In genomic region chr14:54374117-54374884, GRCh38 we compare ENCODE assay signal across 26 cellular contexts. TPM values are rescaled to one million over a fixed set of nuclear protein-coding genes. Genes with fewer than 3 reads are reported as not detected.
DNase-seq lines count a peak whose midpoint lies in the region; ATAC-seq and TF ChIP-seq lines count a peak whose summit lies in the region.
"Had no signal": no experiment of that assay in that cellular context is flagged by ENCODE, and none has a peak within 500 bp of the region (broad histone marks: within the 10 kb centered on the region; RNA-seq: fewer than 3 reads in every experiment).

No MANE protein-coding gene starts in this region.

- no peak overlapping the region for H2BK20ac ChIP-seq in IMR-90 (ENCODE audit: low read depth, low read length)

- H2BK15ac ChIP-seq in IMR-90 (ENCODE audit: low read depth, low read length) = no peak overlapping the region

- H3K9ac ChIP-seq in IMR-90 (ENCODE audit: low read depth, low read length) = no peak overlapping the region
- H3K9ac ChIP-seq: BLaER1 treated with 17β-estradiol and CSF1 and Interleukin-3, amounts not matched to agents 10 nM and 100 nM had no signal

- ATAC-seq in IMR-90 (ENCODE audit: low read depth) = peak; percentile 79
- peak; percentile 61 for ATAC-seq in left colon
- no peak for ATAC-seq in body of pancreas
- ATAC-seq: activated T-cell treated with anti-CD3 and anti-CD28 coated beads, Interleukin-2, amount 50 U/mL, for 72 hours; T-helper 17 cell; upper lobe of right lung had no signal

- no peak overlapping the region for H4K91ac ChIP-seq in IMR-90 (ENCODE audit: insufficient read depth, low read depth, low read length)

- no peak overlapping the region for H3K56ac ChIP-seq in IMR-90 (ENCODE audit: extremely low read depth, insufficient read depth, low read length)

- no peaks in the 10 kb centered on the region for H3K9me1 ChIP-seq in IMR-90 (ENCODE audit: insufficient read depth, low read length)

- in situ Hi-C loops in IMR-90 (cut with MboI; ENCODE audit: low sequenced_read_pairs) (no loop called here), astrocyte of the spinal cord (cut with HindIII; ENCODE audit: low sequenced_read_pairs) (no loop called here)

- no peak overlapping the region for H3K14ac ChIP-seq in IMR-90 (replicated peaks; ENCODE audit: low read depth, low read length)

- WGBS in IMR-90 (ENCODE audit: extremely low coverage in 2 of 2, insufficient read length in 1 of 2), 2 experiments = 36% methylated on average over 2 of the region's 7 CpGs; no CpG with 5 or more reads in 1 of the 2 experiments
- WGBS in body of pancreas, 2 donors = 52 to 56% methylated on average over 7 of the region's 7 CpGs

- H3K36me3 ChIP-seq in IMR-90 (ENCODE audit: control insufficient read depth, insufficient read depth, low read length) (no peaks in the 10 kb centered on the region), WERI-Rb-1 (no peaks in the 10 kb centered on the region), body of pancreas (replicated peaks in 1 of 2; ENCODE audit: insufficient read depth in 1 of 2, low read depth in 2 of 2) (no peaks in the 10 kb centered on the region)
- H3K36me3 ChIP-seq: BLaER1 treated with 17β-estradiol and CSF1 and Interleukin-3, amounts not matched to agents 10 nM and 100 nM; Peyer's patch; upper lobe of right lung had no signal

- H3K4me1 ChIP-seq in IMR-90 (ENCODE audit: control insufficient read depth, insufficient read depth, low read length) = peaks cover 2% of the 10 kb centered on the region; the same call in 1 of the 2 replicates
- no peaks in the 10 kb centered on the region for H3K4me1 ChIP-seq in body of pancreas
- H3K4me1 ChIP-seq: Peyer's patch, upper lobe of right lung had no signal

- BruUV-seq in IMR-90 (replicated peaks; lab: Mats Ljungman, UMichigan) = no TSS peak

- H4K20me1 ChIP-seq in IMR-90 (ENCODE audit: insufficient read depth, low read length) = no peaks in the 10 kb centered on the region
- H4K20me1 ChIP-seq: BLaER1 treated with 17β-estradiol and CSF1 and Interleukin-3, amounts not matched to agents 10 nM and 100 nM had no signal

- POLR2A ChIA-PET in IMR-90 (lab: Charles Lee; ENCODE audit: unreplicated experiment) = no interaction called here

- peaks cover 21% of the 10 kb centered on the region for H3K27me3 ChIP-seq in IMR-90 (ENCODE audit: control insufficient read depth, insufficient read depth, low read length)
- no peaks in the 10 kb centered on the region for H3K27me3 ChIP-seq in WERI-Rb-1 (ENCODE audit: insufficient read depth, low read depth, severe bottlenecking)
- no peaks in the 10 kb centered on the region for H3K27me3 ChIP-seq in body of pancreas
- H3K27me3 ChIP-seq: BLaER1 treated with 17β-estradiol and CSF1 and Interleukin-3, amounts not matched to agents 10 nM and 100 nM; Peyer's patch; upper lobe of right lung had no signal

- no peak overlapping the region for H3K18ac ChIP-seq in IMR-90 (ENCODE audit: low read depth, low read length)

- no peak overlapping the region for H3K4me2 ChIP-seq in IMR-90 (ENCODE audit: low read depth, low read length)
- H3K4me2 ChIP-seq: BLaER1 treated with 17β-estradiol and CSF1 and Interleukin-3, amounts not matched to agents 10 nM and 100 nM had no signal

- TF ChIP-seq POLR2A in IMR-90 (IDR thresholded peaks at IDR 0.05; ENCODE audit: low read depth, low read length) (no peak), body of pancreas (IDR thresholded peaks at IDR 0.05) (no peak)

- TF ChIP-seq RAD21 in IMR-90 (IDR thresholded peaks at IDR 0.05; ENCODE audit: low read length) = no peak

- dilution Hi-C loops in IMR-90 (cut with HindIII; ENCODE audit: low sequenced_read_pairs, unreplicated experiment) = no loop called here

- no peak overlapping the region for H2BK120ac ChIP-seq in IMR-90 (ENCODE audit: low read depth, low read length)

- H3K4me3 ChIP-seq in IMR-90 (ENCODE audit: insufficient read depth, low read depth, low read length) (no peak overlapping the region), astrocyte of the spinal cord (ENCODE audit: low read depth, low read length) (no peak overlapping the region), WERI-Rb-1 (ENCODE audit: low read depth, low read length) (no peak overlapping the region), body of pancreas (no peak overlapping the region)
- H3K4me3 ChIP-seq: BLaER1 treated with 17β-estradiol and CSF1 and Interleukin-3, amounts not matched to agents 10 nM and 100 nM; Peyer's patch; skin epidermis; upper lobe of right lung had no signal

- H2BK5ac ChIP-seq in IMR-90 (ENCODE audit: low read depth, low read length, poor library complexity, severe bottlenecking) = no peak overlapping the region

- no peaks in the 10 kb centered on the region for H3K79me1 ChIP-seq in IMR-90 (ENCODE audit: low read depth in 1 of 2, low read length in 2 of 2)

- CTCF ChIA-PET in IMR-90 (lab: Yijun Ruan, JAX) = no interaction called here

- H3K27ac ChIP-seq in IMR-90 (ENCODE audit: insufficient read depth, low read length) (no peak overlapping the region), WERI-Rb-1 (no peak overlapping the region), body of pancreas (no peak overlapping the region)
- H3K27ac ChIP-seq: BLaER1 treated with 17β-estradiol and CSF1 and Interleukin-3, amounts not matched to agents 10 nM and 100 nM; Peyer's patch; upper lobe of right lung had no signal

- H4K5ac ChIP-seq in IMR-90 (ENCODE audit: low read depth, low read length) = no peak overlapping the region

- peak; percentile 32 for DNase-seq in AG20443 (ENCODE audit: low spot score)
- peak; percentile 53 for DNase-seq in IMR-90
- peak; percentile 40 for DNase-seq in astrocyte of the spinal cord (ENCODE audit: low read depth, low spot score)
- DNase-seq in left colon = no peak
- DNase-seq in WERI-Rb-1 = no peak
- no peak for DNase-seq in activated CD4-positive, alpha-beta T cell treated with anti-CD3 and anti-CD28 coated beads for 4 hours
- no peak for DNase-seq in NOMO-1 (lab: John Stamatoyannopoulos, UW; ENCODE audit: unreplicated experiment in 2 of 2)
- no peak for DNase-seq in body of pancreas
- DNase-seq: activated CD4-positive, alpha-beta T cell treated with anti-CD3 and anti-CD28 coated beads for 48 hours; activated naive CD4-positive, alpha-beta T cell treated with Interleukin-2 at 50 U/mL for 16 hours; activated T-cell treated with anti-CD3 and anti-CD28 coated beads, Interleukin-2, amount 50 U/mL, for 72 hours; amniotic stem cell; central memory CD4-positive, alpha-beta T cell; COR-L47; DMS79; MM.1S; NCI-H1417; NCI-H2107; NCI-H510A; NK-92 treated with Interleukin-12 subunit alpha and Interleukin-12 subunit beta, amount 100 ng/mL, for 24 hours; Peyer's patch; substantia nigra; T-helper 17 cell; upper lobe of right lung had no signal

- H4K8ac ChIP-seq in IMR-90 (ENCODE audit: low read depth in 2 of 2, low read length in 2 of 2) = no peak overlapping the region

- no peak overlapping the region for H2AK5ac ChIP-seq in IMR-90 (ENCODE audit: low read depth, low read length)

- H3K9me3 ChIP-seq in IMR-90 (ENCODE audit: control insufficient read depth, insufficient read depth, low read length) (no peaks in the 10 kb centered on the region; the same call in 1 of the 2 replicates), WERI-Rb-1 (ENCODE audit: severe bottlenecking) (no peaks in the 10 kb centered on the region), body of pancreas (no peaks in the 10 kb centered on the region)
- H3K9me3 ChIP-seq: BLaER1 treated with 17β-estradiol and CSF1 and Interleukin-3, amounts not matched to agents 10 nM and 100 nM; Peyer's patch; upper lobe of right lung had no signal

- H3K4ac ChIP-seq in IMR-90 (ENCODE audit: low read depth, low read length) = no peak overlapping the region

- intact Hi-C loops in IMR-90 (cut with micrococcal nuclease) (no loop called here), left colon (cut with DNase I, micrococcal nuclease) (no loop called here), body of pancreas (cut with DNase I) (no loop called here)

- no peak overlapping the region for H3K23ac ChIP-seq in IMR-90 (ENCODE audit: low read depth, low read length)

- no peak overlapping the region for H2AFZ ChIP-seq in IMR-90 (replicated peaks; ENCODE audit: low read length, poor library complexity)

- TF ChIP-seq CTCF in IMR-90 (conservative IDR thresholded peaks at IDR 0.05; ENCODE audit: low read depth, low read length) = no peak
- TF ChIP-seq CTCF in astrocyte of the spinal cord (IDR thresholded peaks at IDR 0.05; ENCODE audit: low read depth, low read length) = no peak
- TF ChIP-seq CTCF in WERI-Rb-1 (IDR thresholded peaks at IDR 0.05; ENCODE audit: low read depth, low read length) = no peak
- TF ChIP-seq CTCF in body of pancreas (IDR thresholded peaks at IDR 0.05) = no peak

- no peak overlapping the region for H2AK9ac ChIP-seq in IMR-90 (replicated peaks; ENCODE audit: low read depth, low read length, poor library complexity)

TF ChIP-seq in IMR-90, 13 proteins besides CTCF, POLR2A, EP300 and RAD21 (continues in another document):
- TF ChIP-seq, protein P1, sequence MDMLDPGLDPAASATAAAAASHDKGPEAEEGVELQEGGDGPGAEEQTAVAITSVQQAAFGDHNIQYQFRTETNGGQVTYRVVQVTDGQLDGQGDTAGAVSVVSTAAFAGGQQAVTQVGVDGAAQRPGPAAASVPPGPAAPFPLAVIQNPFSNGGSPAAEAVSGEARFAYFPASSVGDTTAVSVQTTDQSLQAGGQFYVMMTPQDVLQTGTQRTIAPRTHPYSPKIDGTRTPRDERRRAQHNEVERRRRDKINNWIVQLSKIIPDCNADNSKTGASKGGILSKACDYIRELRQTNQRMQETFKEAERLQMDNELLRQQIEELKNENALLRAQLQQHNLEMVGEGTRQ (IDR thresholded peaks at IDR 0.05; ENCODE audit: low read depth, low read length) = no peak
- TF ChIP-seq NFE2L2 (IDR thresholded peaks at IDR 0.05; ENCODE audit: low read depth, low read length) = no peak
- no peak for TF ChIP-seq CEBPB (IDR thresholded peaks at IDR 0.05; ENCODE audit: low read depth, low read length)
- TF ChIP-seq MXI1 (IDR thresholded peaks at IDR 0.05; ENCODE audit: borderline replicate concordance, low read depth, low read length) = no peak
- no peak for TF ChIP-seq RFX5 (IDR thresholded peaks at IDR 0.05; ENCODE audit: low read depth, low read length)
- no peak for TF ChIP-seq BHLHE40 (IDR thresholded peaks at IDR 0.05; ENCODE audit: low read depth, low read length)
- no peak for TF ChIP-seq MAZ (IDR thresholded peaks at IDR 0.05; ENCODE audit: borderline replicate concordance, low read depth, low read length)
- no peak for TF ChIP-seq CHD1 (IDR thresholded peaks at IDR 0.05; ENCODE audit: low read depth, low read length)
- TF ChIP-seq SMC3 (IDR thresholded peaks at IDR 0.05; ENCODE audit: low read depth, low read length) = no peak

RNA-seq across cellular contexts. Expression of gene CDKN3, which starts 22.5 kb away (rescaled TPM):
- total RNA-seq in IMR-90 (2012; rRNA removed) = 48.9 and 70.8 TPM in 2 replicates
- 32.9 and 38.9 TPM in 2 replicates for polyA plus RNA-seq in IMR-90 (2012; rRNA removed)
- polyA plus RNA-seq in IMR-90 (2012; cell fraction: cytosol; rRNA removed) = 6.7 and 14.3 TPM in 2 replicates
- polyA plus RNA-seq in IMR-90 (2012; cell fraction: nucleus; rRNA removed; ENCODE audit: low replicate concordance) = 0.98 and 6.9 TPM in 2 replicates
- total RNA-seq in left colon = 10 to 100 TPM in 1 of 2 donors, 1 to 10 TPM in 1; 6.3 to 12.8 TPM
- not detected for total RNA-seq in body of pancreas

Comparison
In these comparisons a context has a peak if more than half of its experiments do, and no peak if none do; other contexts are left out.
1. DNase-seq: peak in AG20443 (single experiment), IMR-90 (single experiment) and astrocyte of the spinal cord (single experiment); none in left colon (0 of 2), WERI-Rb-1 (single experiment), activated CD4-positive, alpha-beta T cell treated with anti-CD3 and anti-CD28 coated beads for 4 hours (0 of 2), NOMO-1 (0 of 2) and body of pancreas (0 of 4).
2. RNA of gene CDKN3, which starts 22.5 kb away (total RNA-seq): 48.9 to 70.8 TPM in IMR-90 and 6.3 to 12.8 TPM in left colon; not detected in body of pancreas; every median in the first group is over 4 times any median in the second.